In genomic region chr11:30960387-30960992, GRCh38 we compare ENCODE assay signal across 8 cellular contexts.
A peak's percentile ranks its signal among the peaks of the same experiment; 100 is the strongest.
DNase-seq lines count a peak whose midpoint lies in the region; ATAC-seq and TF ChIP-seq lines count a peak whose summit lies in the region.

No MANE protein-coding gene starts in this region.

- H3K4me1 ChIP-seq in OCI-LY1 (ENCODE audit: insufficient read depth, low read length, severe bottlenecking): no peaks in the 10 kb centered on the region
- H3K4me1 ChIP-seq in upper lobe of right lung: no peaks in the 10 kb centered on the region

- H3K36me3 ChIP-seq in OCI-LY1 (ENCODE audit: insufficient read depth, low read length): no peaks in the 10 kb centered on the region
- no peaks in the 10 kb centered on the region for H3K36me3 ChIP-seq in upper lobe of right lung

- H3K27me3 ChIP-seq in OCI-LY1 (ENCODE audit: insufficient read depth, low read length) (no peaks in the 10 kb centered on the region), upper lobe of right lung (no peaks in the 10 kb centered on the region)

- H3K9me3 ChIP-seq in OCI-LY1 (ENCODE audit: low read length) (no peaks in the 10 kb centered on the region), upper lobe of right lung (no peaks in the 10 kb centered on the region)

- H3F3A ChIP-seq in OCI-LY1 (ENCODE audit: insufficient read depth, low read length): no peaks in the 10 kb centered on the region

- no peak overlapping the region for H3K9ac ChIP-seq in OCI-LY1 (ENCODE audit: low read length)

- intact Hi-C loops in upper lobe of right lung (cut with DNase I): no loop called here

- H3K4me2 ChIP-seq in OCI-LY1 (ENCODE audit: low read length): no peak overlapping the region

- no peaks in the 10 kb centered on the region for H3K79me2 ChIP-seq in OCI-LY1 (ENCODE audit: insufficient read depth, low read length)

- TF ChIP-seq CTCF in OCI-LY1 (IDR thresholded peaks at IDR 0.05; ENCODE audit: low read length) (peak; percentile 53), fibroblast of villous mesenchyme (IDR thresholded peaks at IDR 0.05; ENCODE audit: insufficient read depth, low read depth, low read length) (peak; percentile 32), upper lobe of right lung (IDR thresholded peaks at IDR 0.05) (peak; percentile 28)

- H3K27ac ChIP-seq in OCI-LY1 (ENCODE audit: low read depth, low read length, poor library complexity, severe bottlenecking) (no peak overlapping the region), upper lobe of right lung (no peak overlapping the region)

- H4K20me1 ChIP-seq in OCI-LY1 (ENCODE audit: insufficient read depth, low read length): no peaks in the 10 kb centered on the region

- no peaks in the 10 kb centered on the region for H3K9me2 ChIP-seq in OCI-LY1 (ENCODE audit: low read depth, low read length)

- ATAC-seq in HG03469 (IDR thresholded peaks at IDR 0.05; ENCODE audit: unreplicated experiment) (peak; percentile 49), upper lobe of right lung (no peak), GM18520 (IDR thresholded peaks at IDR 0.05; ENCODE audit: unreplicated experiment) (no peak), GM18511 (IDR thresholded peaks at IDR 0.05; ENCODE audit: unreplicated experiment) (no peak)

- no peak overlapping the region for H3K4me3 ChIP-seq in OCI-LY1 (ENCODE audit: low read depth, low read length, poor library complexity, severe bottlenecking)
- no peak overlapping the region for H3K4me3 ChIP-seq in fibroblast of villous mesenchyme (ENCODE audit: low read depth, low read length)
- H3K4me3 ChIP-seq in upper lobe of right lung: no peak overlapping the region

- H2AFZ ChIP-seq in OCI-LY1 (ENCODE audit: low read length): no peak overlapping the region

- DNase-seq in Ammon's horn (ENCODE audit: low spot score) (peak; percentile 56), fibroblast of villous mesenchyme (ENCODE audit: low read depth) (peak; percentile 16), upper lobe of right lung (no peak), AG08396 (ENCODE audit: low spot score) (no peak)

Comparison
In these comparisons a context has a peak if more than half of its experiments do, and no peak if none do; other contexts are left out.
1. DNase-seq: peak in Ammon's horn (single experiment) and fibroblast of villous mesenchyme (single experiment); none in upper lobe of right lung (single experiment) and AG08396 (single experiment).
2. Peak in every context shown above with its lines, with median percentiles within 50 percentile points of each other: CTCF ChIP-seq.